In the genomic region with DNA sequence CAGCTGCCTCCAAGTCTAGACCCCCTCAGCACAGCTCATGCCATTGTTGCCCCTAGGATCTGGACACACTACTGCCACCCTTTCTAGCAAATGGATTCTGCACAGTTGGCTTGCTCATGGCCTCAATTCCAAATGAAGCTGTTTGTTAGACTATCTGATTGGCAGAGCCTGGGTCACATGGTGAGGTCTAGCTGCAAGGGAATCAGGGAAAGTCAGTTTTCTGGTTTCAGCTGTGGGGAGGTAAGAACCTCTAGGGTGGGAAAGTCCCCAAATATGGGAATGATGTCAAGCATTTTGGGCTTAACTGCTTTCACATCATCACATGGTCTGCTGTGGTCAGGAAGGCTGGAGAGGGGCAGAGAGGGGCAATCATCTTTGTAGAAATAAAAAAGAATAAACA, we compare ENCODE assay signal across 21 cellular contexts.
"Had no signal": no experiment of that assay in that cellular context is flagged by ENCODE, and none has a peak within 500 bp of the region (broad histone marks: within the 10 kb centered on the region; RNA-seq: fewer than 3 reads in every experiment).

No MANE protein-coding gene starts in this region.

- DNase-seq: islet precursor cell; left ventricle myocardium inferior; midbrain; mucosa of descending colon; naive thymus-derived CD4-positive, alpha-beta T cell; ovary; right lobe of liver; stimulated activated CD4-positive, alpha-beta T cell treated with anti-CD3 and anti-CD28 coated beads, Interleukin-1b, Interleukin-23, amount 100 ng/mL, for 48 hours; stimulated activated CD4-positive, alpha-beta T cell treated with anti-CD3 and anti-CD28 coated beads, Interleukin-2, amount 100 ng/mL, for 48 hours; stimulated activated CD4-positive, alpha-beta T cell treated with anti-CD3 and anti-CD28 coated beads, Interleukin-4, amount 100 ng/mL, for 4 hours; stimulated activated CD8-positive, alpha-beta memory T cell treated with anti-CD3 and anti-CD28 coated beads, Interleukin-4, amount 100 ng/mL, for 48 hours; stimulated activated naive CD8-positive, alpha-beta T cell treated with anti-CD3 and anti-CD28 coated beads, Interleukin-15, Interleukin-2, amounts not matched to agents 100 U/mL and 50 U/mL, for 24 hours; stomach; testis; thyroid gland; transverse colon; upper lobe of left lung had no signal

- H3K4me3 Mint-ChIP-seq: memory B cell; natural killer cell treated with Interleukin-12 subunit alpha and Interleukin-12 subunit beta and Interleukin-15 and Interleukin-18, amount 100 ng/mL, for 72 hours; stimulated activated memory B cell treated with anti-CD40 and anti-IgM and Interleukin-4, amounts not matched to agents 10 μg/mL and 1 μg/mL and 100 μg/mL, for 72 hours had no signal

- ATAC-seq: mucosa of descending colon; naive thymus-derived CD4-positive, alpha-beta T cell; natural killer cell treated with Interleukin-12 subunit alpha and Interleukin-12 subunit beta and Interleukin-15 and Interleukin-18, amount 100 ng/mL, for 72 hours; right lobe of liver; stimulated activated memory B cell treated with anti-CD40 and anti-IgM and Interleukin-4, amounts not matched to agents 10 μg/mL and 1 μg/mL and 100 μg/mL, for 72 hours; stimulated activated naive CD8-positive, alpha-beta T cell treated with anti-CD3 and anti-CD28 coated beads, Interleukin-15, Interleukin-2, amounts not matched to agents 100 U/mL and 50 U/mL, for 24 hours had no signal

- H3K36me3 Mint-ChIP-seq: stimulated activated memory B cell treated with anti-CD40 and anti-IgM and Interleukin-4, amounts not matched to agents 10 μg/mL and 1 μg/mL and 100 μg/mL, for 72 hours had no signal

- H3K27ac Mint-ChIP-seq: memory B cell; natural killer cell treated with Interleukin-12 subunit alpha and Interleukin-12 subunit beta and Interleukin-15 and Interleukin-18, amount 100 ng/mL, for 72 hours; progenitor cell of endocrine pancreas; stimulated activated memory B cell treated with anti-CD40 and anti-IgM and Interleukin-4, amounts not matched to agents 10 μg/mL and 1 μg/mL and 100 μg/mL, for 72 hours had no signal
